19 cellular contexts compared by ENCODE assay signal in genomic region chr21:31187499-31187898, GRCh38.
A peak's percentile ranks its signal among the peaks of the same experiment; 100 is the strongest.
DNase-seq lines count a peak whose midpoint lies in the region; ATAC-seq lines count a peak whose summit lies in the region.
"Had no signal": no experiment of that assay in that cellular context is flagged by ENCODE, and none has a peak within 500 bp of the region (broad histone marks: within the 10 kb centered on the region; RNA-seq: fewer than 3 reads in every experiment).

No MANE protein-coding gene starts in this region.

- ATAC-seq in T-cell (replicated peaks in 1 of 4): no peak
- ATAC-seq: heart right ventricle; natural killer cell treated with Interleukin-12 subunit alpha and Interleukin-12 subunit beta and Interleukin-15 and Interleukin-18, amount 100 ng/mL, for 72 hours had no signal

- H3K4me1 Mint-ChIP-seq in activated naive CD4-positive, alpha-beta T cell treated with anti-CD3 and anti-CD28 coated beads for 36 hours (ENCODE audit: low read depth): peaks cover 85% of the 10 kb centered on the region
- H3K4me1 Mint-ChIP-seq in T-cell: peaks cover 72 to 81% (median 74%) of the 10 kb centered on the region in 3 donors
- peaks cover 67% of the 10 kb centered on the region for H3K4me1 Mint-ChIP-seq in activated naive CD8-positive, alpha-beta T cell (ENCODE audit: low read depth)

- H3K27me3 ChIP-seq in thymus (ENCODE audit: control insufficient read depth, insufficient read depth): no peaks in the 10 kb centered on the region
- H3K27me3 ChIP-seq: SJSA1, transverse colon had no signal

- peaks cover 12% of the 10 kb centered on the region for H3K36me3 Mint-ChIP-seq in activated naive CD4-positive, alpha-beta T cell treated with anti-CD3 and anti-CD28 coated beads for 36 hours (ENCODE audit: low read depth)
- H3K36me3 Mint-ChIP-seq in T-cell: peaks cover 3% of the 10 kb centered on the region
- H3K36me3 Mint-ChIP-seq in activated naive CD8-positive, alpha-beta T cell: peaks cover 31% of the 10 kb centered on the region
- H3K36me3 Mint-ChIP-seq: natural killer cell treated with Interleukin-12 subunit alpha and Interleukin-12 subunit beta and Interleukin-15 and Interleukin-18, amount 100 ng/mL, for 72 hours had no signal

- intact Hi-C loops in activated naive CD4-positive, alpha-beta T cell treated with anti-CD3 and anti-CD28 coated beads for 36 hours (cut with micrococcal nuclease): loop anchor here (1.0 to 5.0 kb wide), 4 partner anchors 154 to 543 kb away; partner anchors contain the start of genes KRTAP21-3 and SOD1
- intact Hi-C loops in posterior cingulate gyrus (cut with DNase I): no loop called here

- H3K27ac ChIP-seq in thymus (ENCODE audit: low read depth): peak overlapping the region; percentile 80
- H3K27ac ChIP-seq: esophagus muscularis mucosa, HL-60, SJSA1, transverse colon had no signal

- H3K27ac Mint-ChIP-seq in activated naive CD4-positive, alpha-beta T cell treated with anti-CD3 and anti-CD28 coated beads for 36 hours: peak overlapping the region; percentile 98
- peak overlapping the region; percentile 94 to 98 for H3K27ac Mint-ChIP-seq in T-cell
- peak overlapping the region; percentile 89 for H3K27ac Mint-ChIP-seq in activated naive CD8-positive, alpha-beta T cell

- CTCF ChIA-PET in activated naive CD4-positive, alpha-beta T cell treated with anti-CD3 and anti-CD28 coated beads for 36 hours (lab: Charles Lee): interaction anchor here (0.7 to 1.3 kb wide), 4 partner anchors 13 to 394 kb away, joined by 3 to 5 read pairs (median 3); no protein-coding TSS in a partner anchor
- CTCF ChIA-PET in T-cell (lab: Charles Lee): no interaction called here

- H3K27me3 Mint-ChIP-seq in activated naive CD4-positive, alpha-beta T cell treated with anti-CD3 and anti-CD28 coated beads for 36 hours (ENCODE audit: low read depth): no peaks in the 10 kb centered on the region
- no peaks in the 10 kb centered on the region for H3K27me3 Mint-ChIP-seq in T-cell
- no peaks in the 10 kb centered on the region for H3K27me3 Mint-ChIP-seq in activated naive CD8-positive, alpha-beta T cell
- H3K27me3 Mint-ChIP-seq: natural killer cell treated with Interleukin-12 subunit alpha and Interleukin-12 subunit beta and Interleukin-15 and Interleukin-18, amount 100 ng/mL, for 72 hours had no signal

- POLR2A ChIA-PET in T-cell (lab: Charles Lee): interaction anchor here in 1 of 2 donors (0.6 kb wide), 1 partner anchor 306 kb away, joined by 3 read pairs; no protein-coding TSS in a partner anchor

- H3K9me3 ChIP-seq in thymus (ENCODE audit: control insufficient read depth): no peaks in the 10 kb centered on the region
- H3K9me3 ChIP-seq: esophagus muscularis mucosa, heart right ventricle, SJSA1, transverse colon had no signal

- H3K36me3 ChIP-seq in thymus (ENCODE audit: control insufficient read depth, insufficient read depth): peaks cover 8% of the 10 kb centered on the region
- H3K36me3 ChIP-seq: esophagus muscularis mucosa, heart right ventricle, SJSA1, transverse colon had no signal

- H3K9me3 Mint-ChIP-seq in activated naive CD4-positive, alpha-beta T cell treated with anti-CD3 and anti-CD28 coated beads for 36 hours: no peaks in the 10 kb centered on the region
- H3K9me3 Mint-ChIP-seq in T-cell: no peaks in the 10 kb centered on the region
- H3K9me3 Mint-ChIP-seq in activated naive CD8-positive, alpha-beta T cell (ENCODE audit: low read depth): no peaks in the 10 kb centered on the region
- H3K9me3 Mint-ChIP-seq: natural killer cell treated with Interleukin-12 subunit alpha and Interleukin-12 subunit beta and Interleukin-15 and Interleukin-18, amount 100 ng/mL, for 72 hours had no signal

- H3K4me1 ChIP-seq in thymus (ENCODE audit: control insufficient read depth, insufficient read depth, low read length): peaks cover 39% of the 10 kb centered on the region
- H3K4me1 ChIP-seq: esophagus muscularis mucosa, heart right ventricle, SJSA1, transverse colon had no signal

- no peak for DNase-seq in activated naive CD4-positive, alpha-beta T cell treated with anti-CD3 and anti-CD28 coated beads for 36 hours
- no peak for DNase-seq in activated naive CD4-positive, alpha-beta T cell treated with anti-CD3 and anti-CD28 coated beads, Interleukin-2, amount 50 U/mL, for 16 hours
- DNase-seq in T-cell (no peak), NCI-H1436 (lab: John Stamatoyannopoulos, UW) (no peak), posterior cingulate gyrus (no peak)
- DNase-seq: activated CD4-positive, CD25-positive, alpha-beta regulatory T cell treated with anti-CD3 and anti-CD28 coated beads, Interleukin-2, amount 50 U/mL, for 72 hours; DND-41; foreskin melanocyte; heart right ventricle; Karpas-422; NCI-H1417 treated with DMSO at 0.1 percent for 48 hours; NCI-H774; transverse colon had no signal

- no peak overlapping the region for H3K4me3 ChIP-seq in thymus (ENCODE audit: low read length)
- H3K4me3 ChIP-seq: esophagus muscularis mucosa, heart right ventricle, SJSA1, transverse colon had no signal

- peak overlapping the region; percentile 70 for H3K4me3 Mint-ChIP-seq in activated naive CD4-positive, alpha-beta T cell treated with anti-CD3 and anti-CD28 coated beads for 36 hours
- peak overlapping the region; percentile 83 to 88 (median 85) for H3K4me3 Mint-ChIP-seq in T-cell
- peak overlapping the region; percentile 61 for H3K4me3 Mint-ChIP-seq in activated naive CD8-positive, alpha-beta T cell
- H3K4me3 Mint-ChIP-seq: natural killer cell treated with Interleukin-12 subunit alpha and Interleukin-12 subunit beta and Interleukin-15 and Interleukin-18, amount 100 ng/mL, for 72 hours had no signal

- 94% methylated on average over 4 of the region's 4 CpGs for WGBS in thymus
